ENCODE assay signal across 15 cellular contexts in the genomic region with DNA sequence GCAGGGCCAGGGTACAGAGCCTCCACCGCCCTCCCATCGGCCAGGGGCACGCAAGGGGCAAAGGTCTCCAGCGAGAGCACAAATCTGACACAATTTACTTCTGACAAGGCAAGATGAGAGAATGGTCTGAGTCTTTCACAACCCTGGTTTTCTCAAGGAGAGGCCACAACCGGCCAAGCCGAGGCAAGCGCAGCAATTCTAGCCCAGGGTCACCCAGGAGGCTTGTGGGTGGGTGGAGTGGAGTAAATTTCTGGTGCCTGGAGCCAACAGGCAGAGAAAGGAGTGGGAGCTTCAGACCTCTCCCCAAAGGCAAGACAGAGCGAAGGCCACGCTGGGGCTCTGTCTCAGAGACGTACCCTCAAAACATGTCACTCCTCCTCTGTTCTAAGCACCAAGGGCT. TPM values are rescaled to one million over a fixed set of nuclear protein-coding genes. Genes with fewer than 3 reads are reported as not detected.
A peak's percentile ranks its signal among the peaks of the same experiment; 100 is the strongest.
DNase-seq lines count a peak whose midpoint lies in the region; ATAC-seq and TF ChIP-seq lines count a peak whose summit lies in the region.
"Had no signal": no experiment of that assay in that cellular context is flagged by ENCODE, and none has a peak within 500 bp of the region (broad histone marks: within the 10 kb centered on the region; RNA-seq: fewer than 3 reads in every experiment).

No MANE protein-coding gene starts in this region.

- no peak for DNase-seq in activated naive CD4-positive, alpha-beta T cell treated with anti-CD3 and anti-CD28 coated beads, Interleukin-2, amount 10 ng/mL, durations not matched to agents 7 days and 5 days
- no peak for DNase-seq in activated naive CD4-positive, alpha-beta T cell treated with Interleukin-2 at 50 U/mL for 16 hours
- no peak for DNase-seq in memory B cell (ENCODE audit: low spot score in 2 of 2)
- no peak for DNase-seq in vagina (ENCODE audit: extremely low spot score in 2 of 2)
- no peak for DNase-seq in occipital lobe (lab: John Stamatoyannopoulos, UW)
- DNase-seq: activated T-cell treated with anti-CD3 and anti-CD28 coated beads, Interleukin-2, amount 50 U/mL, for 4 hours; brain microvascular endothelial cell; KG1; left ventricle myocardium superior; NCI-H187; transverse colon had no signal

- no peak overlapping the region for H3K4me3 Mint-ChIP-seq in activated naive CD4-positive, alpha-beta T cell treated with anti-CD3 and anti-CD28 coated beads, Interleukin-2, amount 10 ng/mL, durations not matched to agents 7 days and 5 days
- H3K4me3 Mint-ChIP-seq in activated naive CD8-positive, alpha-beta T cell: no peak overlapping the region
- peak overlapping the region; percentile 86 for H3K4me3 Mint-ChIP-seq in memory B cell

- H3K4me3 ChIP-seq in vagina: peak overlapping the region in 1 of 2 donors; percentile 11
- H3K4me3 ChIP-seq: hepatocyte, transverse colon had no signal

- peaks cover under 1% of the 10 kb centered on the region for H3K27me3 Mint-ChIP-seq in activated naive CD4-positive, alpha-beta T cell treated with anti-CD3 and anti-CD28 coated beads, Interleukin-2, amount 10 ng/mL, durations not matched to agents 7 days and 5 days
- no peaks in the 10 kb centered on the region for H3K27me3 Mint-ChIP-seq in activated naive CD8-positive, alpha-beta T cell
- H3K27me3 Mint-ChIP-seq in memory B cell: no peaks in the 10 kb centered on the region

- H3K4me1 ChIP-seq in vagina: peaks cover 32% of the 10 kb centered on the region

- H3K4me1 Mint-ChIP-seq in activated naive CD4-positive, alpha-beta T cell treated with anti-CD3 and anti-CD28 coated beads, Interleukin-2, amount 10 ng/mL, durations not matched to agents 7 days and 5 days: peaks cover 37% of the 10 kb centered on the region
- peaks cover 23% of the 10 kb centered on the region for H3K4me1 Mint-ChIP-seq in activated naive CD8-positive, alpha-beta T cell (ENCODE audit: low read depth)
- H3K4me1 Mint-ChIP-seq in memory B cell: peaks cover 64% of the 10 kb centered on the region

- H3K27ac ChIP-seq in vagina: peak overlapping the region; percentile 45
- H3K27ac ChIP-seq: brain microvascular endothelial cell, hepatocyte, transverse colon had no signal

- H3K27me3 ChIP-seq in vagina: no peaks in the 10 kb centered on the region
- H3K27me3 ChIP-seq: brain microvascular endothelial cell, hepatocyte, transverse colon had no signal

- intact Hi-C loops in vagina (cut with DNase I): no loop called here

- H3K27ac Mint-ChIP-seq in activated naive CD4-positive, alpha-beta T cell treated with anti-CD3 and anti-CD28 coated beads, Interleukin-2, amount 10 ng/mL, durations not matched to agents 7 days and 5 days: peak overlapping the region; percentile 93
- peak overlapping the region; percentile 54 for H3K27ac Mint-ChIP-seq in activated naive CD8-positive, alpha-beta T cell
- peak overlapping the region; percentile 95 for H3K27ac Mint-ChIP-seq in memory B cell

- no peak for TF ChIP-seq POLR2A in vagina (IDR thresholded peaks at IDR 0.05)

- H3K36me3 Mint-ChIP-seq in activated naive CD4-positive, alpha-beta T cell treated with anti-CD3 and anti-CD28 coated beads, Interleukin-2, amount 10 ng/mL, durations not matched to agents 7 days and 5 days: peaks cover 8% of the 10 kb centered on the region
- peaks cover 1% of the 10 kb centered on the region for H3K36me3 Mint-ChIP-seq in activated naive CD8-positive, alpha-beta T cell
- peaks cover 12% of the 10 kb centered on the region for H3K36me3 Mint-ChIP-seq in memory B cell

- no peaks in the 10 kb centered on the region for H3K9me3 ChIP-seq in vagina
- H3K9me3 ChIP-seq: transverse colon had no signal

- no peaks in the 10 kb centered on the region for H3K9me3 Mint-ChIP-seq in activated naive CD4-positive, alpha-beta T cell treated with anti-CD3 and anti-CD28 coated beads, Interleukin-2, amount 10 ng/mL, durations not matched to agents 7 days and 5 days
- no peaks in the 10 kb centered on the region for H3K9me3 Mint-ChIP-seq in activated naive CD8-positive, alpha-beta T cell (ENCODE audit: low read depth)
- H3K9me3 Mint-ChIP-seq in memory B cell: no peaks in the 10 kb centered on the region
- H3K9me3 Mint-ChIP-seq: activated T-cell treated with anti-CD3 and anti-CD28 coated beads, Interleukin-2, amount 50 U/mL, for 4 hours had no signal

- TF ChIP-seq CTCF in vagina (IDR thresholded peaks at IDR 0.05): no peak

- H3K36me3 ChIP-seq in vagina: peaks cover 0 to 32% of the 10 kb centered on the region in 2 donors

- ATAC-seq in memory B cell (ENCODE audit: low read depth): no peak
- ATAC-seq in HG02973 (IDR thresholded peaks at IDR 0.05; ENCODE audit: unreplicated experiment): no peak
- ATAC-seq in HG03196 (IDR thresholded peaks at IDR 0.05; ENCODE audit: unreplicated experiment): no peak
- ATAC-seq: activated T-cell treated with anti-CD3 and anti-CD28 coated beads, Interleukin-2, amount 50 U/mL, for 4 hours had no signal

- CTCF ChIA-PET in activated naive CD4-positive, alpha-beta T cell treated with anti-CD3 and anti-CD28 coated beads, Interleukin-2, amount 10 ng/mL, durations not matched to agents 7 days and 5 days (lab: Charles Lee): interaction anchor here (1.9 kb wide), 1 partner anchor 33 kb away, joined by 5 read pairs; no protein-coding TSS in a partner anchor

RNA-seq across cellular contexts. Expression of a gene that starts 9.3 kb away (rescaled TPM):
- 6.6 TPM for total RNA-seq in vagina
- 0.16 TPM for total RNA-seq in occipital lobe
- total RNA-seq: left ventricle myocardium superior had no signal

RNA-seq across cellular contexts. Expression of a gene that starts 14.1 kb away (rescaled TPM):
- total RNA-seq in vagina (35.8 TPM), occipital lobe (19.0 TPM)

RNA-seq across cellular contexts. Expression of a gene that starts 24.7 kb away (rescaled TPM):
- total RNA-seq in vagina (not detected), occipital lobe (1.4 TPM)
- total RNA-seq: hepatocyte had no signal

RNA-seq across cellular contexts. Expression of a gene that starts 46.3 kb away (rescaled TPM):
- total RNA-seq in vagina: 7.1 TPM
- 74.7 TPM for total RNA-seq in occipital lobe
